ENCODE assay signal across 9 cellular contexts in the genomic region with DNA sequence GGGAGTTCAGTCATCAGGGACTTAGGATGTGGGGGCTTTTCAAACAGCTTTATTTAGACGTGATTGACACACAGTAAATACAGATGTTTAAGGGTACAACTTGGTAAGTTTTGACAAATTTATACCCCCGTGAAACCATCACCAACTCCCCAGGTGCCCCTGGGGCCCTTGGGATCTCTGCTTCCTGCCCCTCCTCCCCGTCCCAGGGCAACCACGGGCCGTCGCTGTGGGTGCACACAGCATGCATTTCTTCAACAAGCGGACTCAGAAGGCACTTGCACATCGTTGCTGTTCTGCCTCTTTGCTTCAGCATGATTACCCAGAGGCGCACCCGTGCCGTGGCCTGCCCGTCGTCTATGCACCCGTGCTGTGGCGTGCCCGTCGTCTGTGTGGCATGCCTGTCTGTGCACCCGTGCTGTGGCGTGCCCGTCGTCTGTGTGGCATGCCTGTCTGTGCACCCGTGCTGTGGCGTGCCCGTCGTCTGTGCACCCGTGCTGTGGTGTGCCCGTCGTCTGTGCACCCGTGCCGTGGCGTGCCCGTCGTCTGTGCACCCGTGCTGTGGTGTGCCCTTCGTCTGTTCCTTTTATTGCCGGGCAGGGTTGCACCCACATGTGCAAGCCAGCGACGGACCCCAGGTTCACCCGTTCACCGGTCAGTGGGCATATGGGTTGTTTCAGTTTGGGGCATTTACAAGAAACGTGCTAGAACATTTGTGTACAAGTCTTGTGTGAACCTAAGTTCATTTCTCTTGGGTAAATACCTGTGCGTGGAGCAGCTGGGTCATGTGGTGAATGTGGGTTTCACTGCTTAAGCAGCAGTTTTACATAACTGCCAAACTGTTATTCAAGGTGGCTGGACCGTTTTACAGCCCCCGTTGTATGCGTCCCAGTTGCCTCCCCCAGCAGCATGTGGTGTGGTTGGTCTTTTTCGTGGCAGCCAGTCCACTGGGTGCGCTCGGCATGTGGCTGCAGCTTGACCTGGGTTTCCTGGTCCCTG. TPM values are rescaled to one million over a fixed set of nuclear protein-coding genes. Genes with fewer than 3 reads are reported as not detected.
DNase-seq lines count a peak whose midpoint lies in the region; ATAC-seq lines count a peak whose summit lies in the region.
"Had no signal": no experiment of that assay in that cellular context is flagged by ENCODE, and none has a peak within 500 bp of the region (broad histone marks: within the 10 kb centered on the region; RNA-seq: fewer than 3 reads in every experiment).

No MANE protein-coding gene starts in this region.

- ATAC-seq in GM18498 (IDR thresholded peaks at IDR 0.05; ENCODE audit: unreplicated experiment), result peak; percentile 44
- peak; percentile 45 for ATAC-seq in HG02623 (IDR thresholded peaks at IDR 0.05; ENCODE audit: unreplicated experiment)
- ATAC-seq in activated naive CD8-positive, alpha-beta T cell treated with anti-CD3 and anti-CD28 coated beads, Interleukin-2, amount 10 ng/mL, durations not matched to agents 7 days and 5 days (ENCODE audit: low read depth), result no peak
- no peak for ATAC-seq in HG03565 (IDR thresholded peaks at IDR 0.05; ENCODE audit: unreplicated experiment)

- POLR2A ChIA-PET in activated naive CD8-positive, alpha-beta T cell treated with anti-CD3 and anti-CD28 coated beads, Interleukin-2, amount 10 ng/mL, durations not matched to agents 7 days and 5 days (lab: Charles Lee), result interaction anchor here (3.1 kb wide), 1 partner anchor 8 kb away, joined by 48 read pairs; the partner anchor contains the start of gene CD81

- H3K4me3 Mint-ChIP-seq in activated naive CD8-positive, alpha-beta T cell treated with anti-CD3 and anti-CD28 coated beads, Interleukin-2, amount 10 ng/mL, durations not matched to agents 7 days and 5 days, result no peak overlapping the region

- peak overlapping the region; percentile 52 for H3K27ac Mint-ChIP-seq in activated naive CD8-positive, alpha-beta T cell treated with anti-CD3 and anti-CD28 coated beads, Interleukin-2, amount 10 ng/mL, durations not matched to agents 7 days and 5 days

- H3K27me3 ChIP-seq in rectal smooth muscle tissue (ENCODE audit: control insufficient read depth, insufficient read depth, low read length), result no peaks in the 10 kb centered on the region

- H3K9ac ChIP-seq in rectal smooth muscle tissue (ENCODE audit: low read length), result no peak overlapping the region

- H3K36me3 Mint-ChIP-seq in activated naive CD8-positive, alpha-beta T cell treated with anti-CD3 and anti-CD28 coated beads, Interleukin-2, amount 10 ng/mL, durations not matched to agents 7 days and 5 days, result peaks cover 7% of the 10 kb centered on the region

- DNase-seq in activated naive CD8-positive, alpha-beta T cell treated with anti-CD3 and anti-CD28 coated beads, Interleukin-2, amount 10 ng/mL, durations not matched to agents 7 days and 5 days, result no peak
- DNase-seq in stimulated activated CD8-positive, alpha-beta memory T cell treated with anti-CD3 and anti-CD28 coated beads, Interleukin-4, amount 100 ng/mL, for 48 hours, result no peak
- no peak for DNase-seq in activated CD4-positive, CD25-positive, alpha-beta regulatory T cell (lab: John Stamatoyannopoulos, UW)
- no peak for DNase-seq in anterior cingulate cortex (lab: John Stamatoyannopoulos, UW)
- DNase-seq: amniotic stem cell had no signal

- H3K27me3 Mint-ChIP-seq in activated naive CD8-positive, alpha-beta T cell treated with anti-CD3 and anti-CD28 coated beads, Interleukin-2, amount 10 ng/mL, durations not matched to agents 7 days and 5 days, result no peaks in the 10 kb centered on the region

- peaks cover 36% of the 10 kb centered on the region for H3K4me1 Mint-ChIP-seq in activated naive CD8-positive, alpha-beta T cell treated with anti-CD3 and anti-CD28 coated beads, Interleukin-2, amount 10 ng/mL, durations not matched to agents 7 days and 5 days

- H3K4me1 ChIP-seq in rectal smooth muscle tissue (ENCODE audit: control insufficient read depth, insufficient read depth, low read length), result peaks cover 79% of the 10 kb centered on the region

- H3K4me3 ChIP-seq in rectal smooth muscle tissue (ENCODE audit: low read length), result peak overlapping the region; percentile 27

- H3K9me3 Mint-ChIP-seq in activated naive CD8-positive, alpha-beta T cell treated with anti-CD3 and anti-CD28 coated beads, Interleukin-2, amount 10 ng/mL, durations not matched to agents 7 days and 5 days, result no peaks in the 10 kb centered on the region

- peak overlapping the region; percentile 92 for H3K27ac ChIP-seq in rectal smooth muscle tissue (ENCODE audit: low read depth, low read length)

- H3K36me3 ChIP-seq in rectal smooth muscle tissue (ENCODE audit: control insufficient read depth, insufficient read depth, low read length), result no peaks in the 10 kb centered on the region

RNA-seq across cellular contexts. Expression of gene CD81, which starts 8.3 kb away (rescaled TPM):
- 100 to 1,000 TPM; 149 to 154 TPM for total RNA-seq in activated naive CD8-positive, alpha-beta T cell treated with anti-CD3 and anti-CD28 coated beads, Interleukin-2, amount 10 ng/mL, durations not matched to agents 7 days and 5 days

RNA-seq across cellular contexts. Expression of gene TSSC4, which starts 15.1 kb away (rescaled TPM):
- total RNA-seq in activated naive CD8-positive, alpha-beta T cell treated with anti-CD3 and anti-CD28 coated beads, Interleukin-2, amount 10 ng/mL, durations not matched to agents 7 days and 5 days, result 10 to 100 TPM; 46.8 to 48.2 TPM

RNA-seq across cellular contexts. Expression of gene TRPM5, which starts 58.9 kb away (rescaled TPM):
- total RNA-seq in activated naive CD8-positive, alpha-beta T cell treated with anti-CD3 and anti-CD28 coated beads, Interleukin-2, amount 10 ng/mL, durations not matched to agents 7 days and 5 days, result not detected

RNA-seq across cellular contexts. Expression of gene KCNQ1, which starts 59.4 kb away (rescaled TPM):
- total RNA-seq in activated naive CD8-positive, alpha-beta T cell treated with anti-CD3 and anti-CD28 coated beads, Interleukin-2, amount 10 ng/mL, durations not matched to agents 7 days and 5 days, result 10 to 100 TPM; 24.2 to 26.6 TPM

Comparison
In these comparisons a context has a peak if more than half of its experiments do, and no peak if none do; other contexts are left out.
1. ATAC-seq: peak in GM18498 (single experiment) and HG02623 (single experiment); none in activated naive CD8-positive, alpha-beta T cell treated with anti-CD3 and anti-CD28 coated beads, Interleukin-2, amount 10 ng/mL, durations not matched to agents 7 days and 5 days (single experiment) and HG03565 (single experiment).